Comparison of ENCODE assay signal across 15 cellular contexts in the genomic region with DNA sequence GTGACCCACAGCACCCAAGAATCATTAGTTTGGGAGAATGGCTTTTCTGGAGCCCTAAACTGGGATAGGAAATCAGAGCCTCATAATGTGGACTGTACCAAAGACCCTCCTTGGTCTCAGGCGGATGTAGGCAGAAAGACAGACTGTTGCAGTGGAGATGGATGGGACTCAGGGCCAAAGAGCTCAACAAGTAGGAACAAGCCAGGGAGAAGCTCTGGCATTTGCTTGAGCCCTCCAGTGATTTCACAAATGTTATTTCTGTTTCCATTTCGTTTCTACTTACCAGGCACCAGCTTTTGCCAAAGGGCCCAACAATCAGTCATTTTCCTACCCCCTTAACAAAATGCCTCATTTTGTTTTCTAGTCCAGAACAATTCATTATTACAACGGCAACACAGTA.
"Had no signal": no experiment of that assay in that cellular context is flagged by ENCODE, and none has a peak within 500 bp of the region (broad histone marks: within the 10 kb centered on the region; RNA-seq: fewer than 3 reads in every experiment).

No MANE protein-coding gene starts in this region.

- H3K27ac ChIP-seq: body of pancreas, pancreas, right lobe of liver, thyroid gland had no signal

- H3K36me3 ChIP-seq: pancreas, right lobe of liver, stomach, thyroid gland had no signal

- DNase-seq: activated CD4-positive, alpha-beta T cell treated with anti-CD3 and anti-CD28 coated beads, Interleukin-2, amount 50 U/mL, for 48 hours; amniotic stem cell; central memory CD4-positive, alpha-beta T cell; endodermal cell; erythroblast; natural killer cell; pancreas; right lobe of liver; stimulated activated CD4-positive, alpha-beta T cell treated with anti-CD3 and anti-CD28 coated beads, Interleukin-4, amount 100 ng/mL, for 24 hours; stomach; SW 1271; T-helper 2 cell; thyroid gland had no signal

- H3K27me3 ChIP-seq: body of pancreas, pancreas, right lobe of liver, stomach, thyroid gland had no signal

- ATAC-seq: body of pancreas; natural killer cell; right lobe of liver; stimulated activated effector memory CD8-positive, alpha-beta T cell treated with anti-CD3 and anti-CD28 coated beads, Interleukin-12 subunit alpha, Interleukin-12 subunit beta, amount 100 ng/mL, for 72 hours had no signal

- H3K9me3 ChIP-seq: body of pancreas, pancreas, right lobe of liver, stomach, thyroid gland had no signal

- H3K4me1 ChIP-seq: right lobe of liver, thyroid gland had no signal

- H3K4me3 ChIP-seq: body of pancreas, pancreas, right lobe of liver, stomach, thyroid gland had no signal
